16 cellular contexts compared by ENCODE assay signal in the genomic region with DNA sequence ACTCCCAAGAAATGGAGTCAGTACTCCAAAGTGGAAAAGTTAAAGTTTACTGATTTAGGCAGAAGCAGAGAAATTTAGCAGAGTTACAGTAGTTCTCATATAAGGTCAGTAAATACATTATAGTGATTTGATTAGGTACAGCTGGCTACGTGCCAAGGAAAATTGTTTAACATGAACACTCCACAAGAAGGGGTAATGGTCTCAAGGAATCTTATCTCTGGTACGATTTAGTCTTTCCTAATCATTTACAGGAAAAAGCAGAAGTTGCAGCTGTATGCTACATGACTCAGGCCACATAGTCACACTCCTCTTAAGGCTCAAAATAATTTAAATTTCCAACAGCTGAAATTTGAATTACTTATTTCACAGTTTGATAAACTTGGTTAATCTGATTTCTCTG. TPM values are rescaled to one million over a fixed set of nuclear protein-coding genes. Genes with fewer than 3 reads are reported as not detected.
DNase-seq lines count a peak whose midpoint lies in the region; ATAC-seq and TF ChIP-seq lines count a peak whose summit lies in the region.
"Had no signal": no experiment of that assay in that cellular context is flagged by ENCODE, and none has a peak within 500 bp of the region (broad histone marks: within the 10 kb centered on the region; RNA-seq: fewer than 3 reads in every experiment).

No MANE protein-coding gene starts in this region.

- H3K27me3 ChIP-seq in PC-3 (ENCODE audit: low read length) (peaks cover 36% of the 10 kb centered on the region), osteoblast (ENCODE audit: insufficient read depth, low read length) (no peaks in the 10 kb centered on the region), thyroid gland (no peaks in the 10 kb centered on the region)
- H3K27me3 ChIP-seq: BLaER1 had no signal

- 40 to 41% methylated on average over 2 of the region's 2 CpGs for WGBS in thyroid gland, 2 donors

- H4K20me1 ChIP-seq in PC-3 (ENCODE audit: low read length) (no peaks in the 10 kb centered on the region), osteoblast (ENCODE audit: insufficient read depth, low read length) (no peaks in the 10 kb centered on the region)
- H4K20me1 ChIP-seq: BLaER1 had no signal

- DNase-seq in PC-3 (peak; percentile 18), mucosa of descending colon (no peak), osteoblast (ENCODE audit: insufficient read length, low spot score, missing footprints) (no peak), NCI-H128 (lab: John Stamatoyannopoulos, UW; ENCODE audit: unreplicated experiment) (no peak), thyroid gland (no peak)
- no peak for DNase-seq in central memory CD4-positive, alpha-beta T cell
- DNase-seq: activated CD4-positive, alpha-beta T cell treated with anti-CD3 and anti-CD28 coated beads for 36 hours; activated T-cell treated with anti-CD3 and anti-CD28 coated beads, Interleukin-2, amount 50 U/mL, for 4 hours; amygdala; esophagus squamous epithelium; hypothalamus; left ventricle myocardium superior had no signal

- intact Hi-C loops in PC-3 (cut with micrococcal nuclease) (loop anchor here (5.0 kb wide), 1 partner anchor 183 kb away; a partner anchor contains a TSS), mucosa of descending colon (cut with DNase I, micrococcal nuclease) (no loop called here), thyroid gland (cut with DNase I) (no loop called here)

- H3K36me3 ChIP-seq in PC-3 (ENCODE audit: low read depth, low read length) (no peaks in the 10 kb centered on the region), mucosa of descending colon (ENCODE audit: low read depth) (no peaks in the 10 kb centered on the region), osteoblast (ENCODE audit: insufficient read depth, low read length) (no peaks in the 10 kb centered on the region), thyroid gland (no peaks in the 10 kb centered on the region)
- H3K36me3 ChIP-seq: BLaER1, esophagus squamous epithelium had no signal

- H3K4me2 ChIP-seq in PC-3 (ENCODE audit: low read length) (no peak overlapping the region), osteoblast (ENCODE audit: insufficient read depth, low read length) (no peak overlapping the region)
- H3K4me2 ChIP-seq: BLaER1 had no signal

- H3K4me3 ChIP-seq in PC-3 (ENCODE audit: low read length) (no peak overlapping the region), mucosa of descending colon (no peak overlapping the region), osteoblast (ENCODE audit: insufficient read depth, low read length) (no peak overlapping the region), thyroid gland (replicated peaks in 1 of 3) (no peak overlapping the region)
- H3K4me3 ChIP-seq: BLaER1, esophagus squamous epithelium had no signal

- POLR2A ChIA-PET in PC-3 (lab: Charles Lee; ENCODE audit: unreplicated experiment) = no interaction called here

- no TSS peak for BruUV-seq in PC-3 (replicated peaks; lab: Mats Ljungman, UMichigan)

- H3K9ac ChIP-seq in PC-3 (ENCODE audit: low read length) = no peak overlapping the region
- H3K9ac ChIP-seq: BLaER1 had no signal

- TF ChIP-seq CTCF in PC-3 (conservative IDR thresholded peaks at IDR 0.05; ENCODE audit: low read depth, low read length) (no peak), mucosa of descending colon (IDR thresholded peaks at IDR 0.05) (no peak), osteoblast (IDR thresholded peaks at IDR 0.05; ENCODE audit: extremely low read depth, low read depth, low read length) (no peak), thyroid gland (IDR thresholded peaks at IDR 0.05) (no peak)

- CTCF ChIA-PET in PC-3 (lab: Charles Lee) = no interaction called here

- TF ChIP-seq POLR2A in thyroid gland (IDR thresholded peaks at IDR 0.05) = no peak

- H3K9me3 ChIP-seq in PC-3 (ENCODE audit: low read length) = no peaks in the 10 kb centered on the region
- no peaks in the 10 kb centered on the region for H3K9me3 ChIP-seq in mucosa of descending colon
- no peaks in the 10 kb centered on the region for H3K9me3 ChIP-seq in osteoblast (ENCODE audit: low read depth, low read length)
- H3K9me3 ChIP-seq in thyroid gland = no peaks in the 10 kb centered on the region
- H3K9me3 ChIP-seq: BLaER1, esophagus squamous epithelium had no signal

- ATAC-seq in GM18907 (IDR thresholded peaks at IDR 0.05; ENCODE audit: unreplicated experiment) (peak; percentile 86), HG03342 (IDR thresholded peaks at IDR 0.05; ENCODE audit: unreplicated experiment) (peak; percentile 81), PC-3 (no peak), mucosa of descending colon (peak; percentile 36)
- ATAC-seq: activated CD4-positive, alpha-beta T cell treated with anti-CD3 and anti-CD28 coated beads for 36 hours; activated T-cell treated with anti-CD3 and anti-CD28 coated beads, Interleukin-2, amount 50 U/mL, for 4 hours; left ventricle myocardium superior had no signal

- H3K4me1 ChIP-seq in PC-3 (ENCODE audit: insufficient read depth, low read length) (peaks cover 11% of the 10 kb centered on the region), mucosa of descending colon (ENCODE audit: low read depth) (no peaks in the 10 kb centered on the region), osteoblast (ENCODE audit: insufficient read depth, low read length) (no peaks in the 10 kb centered on the region), thyroid gland (no peaks in the 10 kb centered on the region)
- H3K4me1 ChIP-seq: BLaER1, esophagus squamous epithelium had no signal

- no peaks in the 10 kb centered on the region for H3K79me2 ChIP-seq in PC-3 (ENCODE audit: low read length)
- H3K79me2 ChIP-seq in osteoblast (ENCODE audit: insufficient read depth, low read length) = no peaks in the 10 kb centered on the region

- H3F3A ChIP-seq in PC-3 (ENCODE audit: low read length, unreplicated experiment) = no peaks in the 10 kb centered on the region

- H3K9me2 ChIP-seq in PC-3 (replicated peaks; ENCODE audit: low read length) = no peaks in the 10 kb centered on the region

- no peak overlapping the region for H2AFZ ChIP-seq in PC-3 (ENCODE audit: low read length)
- no peak overlapping the region for H2AFZ ChIP-seq in osteoblast (ENCODE audit: low read length)

- H3K27ac ChIP-seq in PC-3 (ENCODE audit: low read length) (no peak overlapping the region), osteoblast (ENCODE audit: low read depth, low read length) (no peak overlapping the region), thyroid gland (no peak overlapping the region)
- H3K27ac ChIP-seq: BLaER1, esophagus squamous epithelium had no signal

RNA-seq across cellular contexts. Expression of a gene that starts 36.8 kb away (rescaled TPM):
- total RNA-seq in PC-3 (2014; rRNA removed) = not detected in 2 replicates
- total RNA-seq in mucosa of descending colon = not detected
- total RNA-seq in osteoblast = not detected in 2 replicates
- total RNA-seq in thyroid gland = not detected
- total RNA-seq: activated CD4-positive, alpha-beta T cell treated with anti-CD3 and anti-CD28 coated beads for 36 hours; activated T-cell treated with anti-CD3 and anti-CD28 coated beads, Interleukin-2, amount 50 U/mL, for 4 hours; esophagus squamous epithelium; left ventricle myocardium superior; T-helper 1 cell treated with Interleukin-12 subunit alpha and Interleukin-12 subunit beta and Interleukin-4 antibody, amounts not matched to agents 30 ng/mL and 1 ng/mL, for 36 hours had no signal

RNA-seq across cellular contexts. Expression of a gene that starts 41.5 kb away (rescaled TPM):
- total RNA-seq in PC-3 (2014; rRNA removed) = not detected in 2 replicates
- not detected for total RNA-seq in mucosa of descending colon
- not detected in 2 replicates for total RNA-seq in osteoblast
- not detected for total RNA-seq in thyroid gland
- total RNA-seq: activated CD4-positive, alpha-beta T cell treated with anti-CD3 and anti-CD28 coated beads for 36 hours; activated T-cell treated with anti-CD3 and anti-CD28 coated beads, Interleukin-2, amount 50 U/mL, for 4 hours; esophagus squamous epithelium; left ventricle myocardium superior; T-helper 1 cell treated with Interleukin-12 subunit alpha and Interleukin-12 subunit beta and Interleukin-4 antibody, amounts not matched to agents 30 ng/mL and 1 ng/mL, for 36 hours had no signal

RNA-seq across cellular contexts. Expression of a gene that starts 54.2 kb away (rescaled TPM):
- total RNA-seq in PC-3 (2014; rRNA removed) (not detected in 2 replicates), mucosa of descending colon (1 to 10 TPM in 1 of 3 donors, under 1 TPM in 2; 0.32 to 1.3 (median 0.89) TPM), osteoblast (not detected in 2 replicates), thyroid gland (under 1 TPM in 1 of 4 donors, not detected in 3; 0.13 TPM)
- total RNA-seq: left ventricle myocardium superior; T-helper 1 cell treated with Interleukin-12 subunit alpha and Interleukin-12 subunit beta and Interleukin-4 antibody, amounts not matched to agents 30 ng/mL and 1 ng/mL, for 36 hours had no signal
